Comparison of ENCODE assay signal across 20 cellular contexts in the genomic region with DNA sequence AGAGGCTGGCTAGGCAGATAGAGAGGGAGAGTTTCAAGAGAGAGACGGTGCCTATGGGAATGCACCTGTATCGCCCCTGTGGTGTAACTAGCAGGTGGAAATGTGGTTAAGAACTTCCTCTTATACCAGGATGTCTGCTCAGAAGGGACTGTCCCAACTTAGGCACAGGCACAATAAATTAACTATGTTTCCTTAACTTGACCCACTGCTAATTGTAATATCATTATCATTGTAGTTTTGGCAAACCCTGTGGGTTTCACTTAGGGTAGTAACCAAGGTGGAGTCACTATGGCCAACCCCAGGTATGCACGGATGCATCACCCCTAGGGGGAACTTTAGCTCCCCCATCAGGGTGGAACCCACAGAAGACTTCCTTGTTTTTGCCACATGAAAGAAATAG.
DNase-seq lines count a peak whose midpoint lies in the region; ATAC-seq, FAIRE-seq and TF ChIP-seq lines count a peak whose summit lies in the region.
"Had no signal": no experiment of that assay in that cellular context is flagged by ENCODE, and none has a peak within 500 bp of the region (broad histone marks: within the 10 kb centered on the region; RNA-seq: fewer than 3 reads in every experiment).

No MANE protein-coding gene starts in this region.

- H3K4me1 ChIP-seq in CD8-positive, alpha-beta T cell (ENCODE audit: insufficient read depth, low read length), result peaks cover 17% of the 10 kb centered on the region
- H3K4me1 ChIP-seq: gastroesophageal sphincter, psoas muscle had no signal

- H3K4me3 Mint-ChIP-seq in CD8-positive, alpha-beta T cell, result no peak overlapping the region
- no peak overlapping the region for H3K4me3 Mint-ChIP-seq in activated T-helper 17 cell treated with anti-CD3 and anti-CD28 coated beads, Interleukin-2, amount 50 U/mL, for 72 hours

- no peak for TF ChIP-seq CTCF in CD8-positive, alpha-beta T cell (IDR thresholded peaks at IDR 0.05)

- no peaks in the 10 kb centered on the region for H3K27me3 ChIP-seq in CD8-positive, alpha-beta T cell (ENCODE audit: insufficient read depth, low read length)
- H3K27me3 ChIP-seq: gastroesophageal sphincter had no signal

- H3K4me1 Mint-ChIP-seq in CD8-positive, alpha-beta T cell (ENCODE audit: low read depth), result peaks cover 9% of the 10 kb centered on the region
- H3K4me1 Mint-ChIP-seq in activated T-helper 17 cell treated with anti-CD3 and anti-CD28 coated beads, Interleukin-2, amount 50 U/mL, for 72 hours, result no peaks in the 10 kb centered on the region

- peaks cover 3% of the 10 kb centered on the region for H3K9me3 Mint-ChIP-seq in CD8-positive, alpha-beta T cell
- H3K9me3 Mint-ChIP-seq in activated T-helper 17 cell treated with anti-CD3 and anti-CD28 coated beads, Interleukin-2, amount 50 U/mL, for 72 hours, result no peaks in the 10 kb centered on the region

- peak; percentile 52 for ATAC-seq in CD8-positive, alpha-beta T cell
- ATAC-seq in GM19463 (IDR thresholded peaks at IDR 0.05; ENCODE audit: unreplicated experiment) (peak; percentile 85), HG02943 (IDR thresholded peaks at IDR 0.05; ENCODE audit: low read depth, unreplicated experiment) (peak; percentile 87), HG02763 (IDR thresholded peaks at IDR 0.05; ENCODE audit: unreplicated experiment) (no peak)
- peak; percentile 91 for ATAC-seq in activated T-helper 17 cell treated with anti-CD3 and anti-CD28 coated beads, Interleukin-2, amount 50 U/mL, for 72 hours (replicated peaks)
- ATAC-seq: gastroesophageal sphincter, psoas muscle had no signal

- CTCF ChIA-PET in CD8-positive, alpha-beta T cell (lab: Charles Lee), result no interaction called here

- H3K27ac ChIP-seq in CD8-positive, alpha-beta T cell (ENCODE audit: low read depth, low read length), result no peak overlapping the region
- H3K27ac ChIP-seq: gastroesophageal sphincter, psoas muscle, RWPE1 had no signal

- no peak overlapping the region for H3K4me3 ChIP-seq in CD8-positive, alpha-beta T cell (ENCODE audit: low read depth, low read length)
- H3K4me3 ChIP-seq: gastroesophageal sphincter, psoas muscle had no signal

- FAIRE-seq in HTR-8/SVneo (lab: Jason Lieb, UNC), result no peak
- FAIRE-seq: bronchial epithelial cell, D721Med had no signal

- intact Hi-C loops in CD8-positive, alpha-beta T cell (cut with DNase I, micrococcal nuclease), result no loop called here

- H3K36me3 ChIP-seq in CD8-positive, alpha-beta T cell (ENCODE audit: insufficient read depth, low read length), result no peaks in the 10 kb centered on the region
- H3K36me3 ChIP-seq: gastroesophageal sphincter had no signal

- no peak overlapping the region for H3K27ac Mint-ChIP-seq in CD8-positive, alpha-beta T cell
- H3K27ac Mint-ChIP-seq in activated T-helper 17 cell treated with anti-CD3 and anti-CD28 coated beads, Interleukin-2, amount 50 U/mL, for 72 hours, result no peak overlapping the region

- H3K27me3 Mint-ChIP-seq in CD8-positive, alpha-beta T cell (ENCODE audit: low read depth), result no peaks in the 10 kb centered on the region
- peaks cover 7% of the 10 kb centered on the region for H3K27me3 Mint-ChIP-seq in activated T-helper 17 cell treated with anti-CD3 and anti-CD28 coated beads, Interleukin-2, amount 50 U/mL, for 72 hours

- H3K36me3 Mint-ChIP-seq in CD8-positive, alpha-beta T cell, result no peaks in the 10 kb centered on the region
- no peaks in the 10 kb centered on the region for H3K36me3 Mint-ChIP-seq in activated T-helper 17 cell treated with anti-CD3 and anti-CD28 coated beads, Interleukin-2, amount 50 U/mL, for 72 hours (ENCODE audit: low read depth)

- POLR2A ChIA-PET in CD8-positive, alpha-beta T cell (lab: Charles Lee), result no interaction called here

- peak in 1 of 7 experiments; percentile 19 for DNase-seq in CD8-positive, alpha-beta T cell
- no peak for DNase-seq in HTR-8/SVneo (ENCODE audit: insufficient read length, low spot score)
- no peak for DNase-seq in foreskin melanocyte
- DNase-seq in NCI-H226, result no peak
- DNase-seq: ACHN; activated CD4-positive, alpha-beta T cell treated with anti-CD3 and anti-CD28 coated beads, Interleukin-2, amount 50 U/mL, for 1 hour; activated gamma-delta T cell; effector memory CD4-positive, alpha-beta T cell; NCI-H1436; NCI-H526; psoas muscle; stimulated activated CD8-positive, alpha-beta memory T cell treated with anti-CD3 and anti-CD28 coated beads, Interleukin-4, amount 100 ng/mL, for 48 hours had no signal

- no peaks in the 10 kb centered on the region for H3K9me3 ChIP-seq in CD8-positive, alpha-beta T cell (ENCODE audit: low read length)
- H3K9me3 ChIP-seq: gastroesophageal sphincter, psoas muscle had no signal
